14 cellular contexts compared by ENCODE assay signal in genomic region chr5:39422036-39422606, GRCh38. TPM values are rescaled to one million over a fixed set of nuclear protein-coding genes. Genes with fewer than 3 reads are reported as not detected.
DNase-seq lines count a peak whose midpoint lies in the region; ATAC-seq and TF ChIP-seq lines count a peak whose summit lies in the region.
"Had no signal": no experiment of that assay in that cellular context is flagged by ENCODE, and none has a peak within 500 bp of the region (broad histone marks: within the 10 kb centered on the region; RNA-seq: fewer than 3 reads in every experiment).

No MANE protein-coding gene starts in this region.

- H3K36me3 ChIP-seq in HCT116 (ENCODE audit: control insufficient read depth in 1 of 2, insufficient read depth in 2 of 2, low read length in 2 of 2), result no peaks in the 10 kb centered on the region
- H3K36me3 ChIP-seq in left lung, result no peaks in the 10 kb centered on the region
- no peaks in the 10 kb centered on the region for H3K36me3 ChIP-seq in smooth muscle cell (ENCODE audit: low read depth)

- H3K4me3 ChIP-seq in HCT116 (replicated peaks in 1 of 2; ENCODE audit: low read depth in 1 of 2, low read length in 2 of 2), result no peak overlapping the region
- H3K4me3 ChIP-seq in left lung, result peak overlapping the region; percentile 53 to 55
- H3K4me3 ChIP-seq in smooth muscle cell, result peak overlapping the region; percentile 75

- WGBS in smooth muscle cell (ENCODE audit: low lambda C conversion rate), result 85% methylated on average over 3 of the region's 3 CpGs

- peak overlapping the region in 3 of 5 experiments; percentile 88 to 96 (median 96) for H3K4me3 Mint-ChIP-seq in brain
- no peak overlapping the region for H3K4me3 Mint-ChIP-seq in activated CD4-positive, alpha-beta T cell treated with anti-CD3 and anti-CD28 coated beads for 36 hours
- H3K4me3 Mint-ChIP-seq: activated B cell treated with CpG ODN at 0.5 μM for 24 hours had no signal

- no peaks in the 10 kb centered on the region for H3K9me3 Mint-ChIP-seq in brain
- no peaks in the 10 kb centered on the region for H3K9me3 Mint-ChIP-seq in activated naive CD4-positive, alpha-beta T cell treated with anti-CD3 and anti-CD28 coated beads, Interleukin-2, amount 50 U/mL, for 72 hours
- no peaks in the 10 kb centered on the region for H3K9me3 Mint-ChIP-seq in activated CD4-positive, alpha-beta T cell treated with anti-CD3 and anti-CD28 coated beads for 36 hours (ENCODE audit: low read depth)
- H3K9me3 Mint-ChIP-seq: activated B cell treated with CpG ODN at 0.5 μM for 24 hours had no signal

- no peaks in the 10 kb centered on the region for H3K79me2 ChIP-seq in HCT116 (ENCODE audit: insufficient read depth, low read length)
- H3K79me2 ChIP-seq in smooth muscle cell (ENCODE audit: low read depth), result peaks cover 65% of the 10 kb centered on the region

- H3K36me3 Mint-ChIP-seq in brain, result no peaks in the 10 kb centered on the region
- no peaks in the 10 kb centered on the region for H3K36me3 Mint-ChIP-seq in activated naive CD4-positive, alpha-beta T cell treated with anti-CD3 and anti-CD28 coated beads, Interleukin-2, amount 50 U/mL, for 72 hours
- H3K36me3 Mint-ChIP-seq in activated CD4-positive, alpha-beta T cell treated with anti-CD3 and anti-CD28 coated beads for 36 hours (ENCODE audit: low read depth), result no peaks in the 10 kb centered on the region

- no peak overlapping the region for H3K27ac ChIP-seq in HCT116 (ENCODE audit: low read depth, low read length)
- peak overlapping the region; percentile 87 to 90 for H3K27ac ChIP-seq in left lung
- peak overlapping the region; percentile 87 for H3K27ac ChIP-seq in smooth muscle cell (ENCODE audit: low read depth)

- no peaks in the 10 kb centered on the region for H3K9me2 ChIP-seq in HCT116 (ENCODE audit: insufficient read depth)

- H3K9me3 ChIP-seq in HCT116 (ENCODE audit: control insufficient read depth in 1 of 2, insufficient read depth in 1 of 2, low read depth in 1 of 2, low read length in 2 of 2), result no peaks in the 10 kb centered on the region
- no peaks in the 10 kb centered on the region for H3K9me3 ChIP-seq in left lung
- H3K9me3 ChIP-seq in smooth muscle cell (replicated peaks; ENCODE audit: low read depth), result no peaks in the 10 kb centered on the region

- RAD21 ChIA-PET in HCT116 (lab: Charles Lee; ENCODE audit: low non-redundant PET in 1 of 2, low total read pairs in 2 of 2, uncharacterized antibody in 2 of 2, unreplicated experiment in 2 of 2), result no interaction called here

- H3K27ac Mint-ChIP-seq in brain, result peak overlapping the region in 2 of 5 experiments; percentile 59 to 68
- no peak overlapping the region for H3K27ac Mint-ChIP-seq in activated naive CD4-positive, alpha-beta T cell treated with anti-CD3 and anti-CD28 coated beads, Interleukin-2, amount 50 U/mL, for 72 hours
- H3K27ac Mint-ChIP-seq in activated CD4-positive, alpha-beta T cell treated with anti-CD3 and anti-CD28 coated beads for 36 hours, result no peak overlapping the region
- H3K27ac Mint-ChIP-seq: activated B cell treated with CpG ODN at 0.5 μM for 24 hours had no signal

- TF ChIP-seq RAD21 in HCT116 (IDR thresholded peaks at IDR 0.05; ENCODE audit: low read depth), result no peak

- TF ChIP-seq POLR2A in HCT116 (IDR thresholded peaks at IDR 0.05; ENCODE audit: borderline replicate concordance, extremely low read depth, insufficient read depth, insufficient read length), result no peak

- H3K27me3 Mint-ChIP-seq in brain, result peaks cover 50% of the 10 kb centered on the region
- peaks cover 31% of the 10 kb centered on the region for H3K27me3 Mint-ChIP-seq in activated CD4-positive, alpha-beta T cell treated with anti-CD3 and anti-CD28 coated beads for 36 hours

- H4K20me1 ChIP-seq in HCT116 (ENCODE audit: insufficient read depth), result no peaks in the 10 kb centered on the region
- peaks cover 62% of the 10 kb centered on the region for H4K20me1 ChIP-seq in smooth muscle cell (ENCODE audit: low read depth)

- H3K4me2 ChIP-seq in HCT116 (ENCODE audit: low read length) (no peak overlapping the region), smooth muscle cell (peak overlapping the region; percentile 84)

- DNase-seq in HCT116 (ENCODE audit: low read depth, low spot score), result no peak
- no peak for DNase-seq in left lung
- no peak for DNase-seq in smooth muscle cell (lab: John Stamatoyannopoulos, UW; ENCODE audit: unreplicated experiment)
- no peak for DNase-seq in hypothalamus (lab: John Stamatoyannopoulos, UW)
- DNase-seq in activated naive CD4-positive, alpha-beta T cell treated with anti-CD3 and anti-CD28 coated beads, Interleukin-2, amount 50 U/mL, for 72 hours (ENCODE audit: low spot score in 2 of 2), result no peak
- no peak for DNase-seq in NCI-H524 treated with DMSO at 0.1 percent for 48 hours (lab: John Stamatoyannopoulos, UW)
- DNase-seq in activated CD4-positive, alpha-beta T cell treated with anti-CD3 and anti-CD28 coated beads for 36 hours, result no peak
- DNase-seq: activated B cell treated with CpG ODN at 0.5 μM for 24 hours; DMS79; effector memory CD4-positive, alpha-beta T cell; islet precursor cell; NCI-H2171 had no signal

- POLR2A ChIA-PET in HCT116 (lab: Charles Lee), result no interaction called here
- POLR2A ChIA-PET in activated CD4-positive, alpha-beta T cell treated with anti-CD3 and anti-CD28 coated beads for 36 hours (lab: Charles Lee), result no interaction called here

- H3K4me1 ChIP-seq in HCT116 (ENCODE audit: control insufficient read depth in 1 of 2, insufficient read depth in 2 of 2, low read length in 2 of 2) (peaks cover 11 to 12% of the 10 kb centered on the region in 2 experiments), left lung (peaks cover 23 to 62% of the 10 kb centered on the region in 2 donors), smooth muscle cell (ENCODE audit: low read depth) (peaks cover 39% of the 10 kb centered on the region)

- H3K27me3 ChIP-seq in HCT116 (ENCODE audit: insufficient read depth, low read length), result no peaks in the 10 kb centered on the region
- peaks cover 0 to 10% of the 10 kb centered on the region in 2 donors for H3K27me3 ChIP-seq in left lung
- no peaks in the 10 kb centered on the region for H3K27me3 ChIP-seq in smooth muscle cell (ENCODE audit: low read depth)

- TSS peak; percentile 7 for BruUV-seq in HCT116 (replicated peaks; lab: Mats Ljungman, UMichigan)

- H3F3A ChIP-seq in smooth muscle cell (ENCODE audit: low read depth), result peaks cover 30% of the 10 kb centered on the region

- H2AFZ ChIP-seq in HCT116 (ENCODE audit: low read depth, low read length, poor library complexity, severe bottlenecking), result no peak overlapping the region
- no peak overlapping the region for H2AFZ ChIP-seq in smooth muscle cell (ENCODE audit: low read depth)

- intact Hi-C loops in HCT116 (cut with micrococcal nuclease), result loop anchor here (5.0 kb wide), 1 partner anchor 125 kb away; no protein-coding TSS in a partner anchor
- intact Hi-C loops in left lung (cut with DNase I), result loop anchor here in 1 of 2 donors (10.0 kb wide), 1 partner anchor 83 kb away; no protein-coding TSS in a partner anchor
- intact Hi-C loops in activated CD4-positive, alpha-beta T cell treated with anti-CD3 and anti-CD28 coated beads for 36 hours (cut with DNase I, micrococcal nuclease), result no loop called here

- no peak overlapping the region for H3K9ac ChIP-seq in HCT116 (ENCODE audit: low read length)
- H3K9ac ChIP-seq in smooth muscle cell (ENCODE audit: low read depth), result no peak overlapping the region

- CTCF ChIA-PET in HCT116 (lab: Charles Lee), result no interaction called here
- CTCF ChIA-PET in activated CD4-positive, alpha-beta T cell treated with anti-CD3 and anti-CD28 coated beads for 36 hours (lab: Charles Lee), result no interaction called here

- no peak for TF ChIP-seq CTCF in HCT116 (IDR thresholded peaks at IDR 0.05 in 2 of 3, conservative IDR thresholded peaks at IDR 0.05 in 1 of 3; ENCODE audit: borderline replicate concordance in 1 of 3, insufficient read depth in 1 of 3, low read depth in 2 of 3, low read length in 2 of 3)
- no peak for TF ChIP-seq CTCF in brain (conservative IDR thresholded peaks at IDR 0.05)
- no peak for TF ChIP-seq CTCF in left lung (IDR thresholded peaks at IDR 0.05)
- no peak for TF ChIP-seq CTCF in smooth muscle cell (IDR thresholded peaks at IDR 0.05; ENCODE audit: borderline replicate concordance, insufficient read depth, poor library complexity, severe bottlenecking)

- peaks cover 53% of the 10 kb centered on the region for H3K4me1 Mint-ChIP-seq in brain
- no peaks in the 10 kb centered on the region for H3K4me1 Mint-ChIP-seq in activated CD4-positive, alpha-beta T cell treated with anti-CD3 and anti-CD28 coated beads for 36 hours

- ATAC-seq in HCT116, result no peak
- no peak for ATAC-seq in left lung
- ATAC-seq in activated naive CD4-positive, alpha-beta T cell treated with anti-CD3 and anti-CD28 coated beads, Interleukin-2, amount 50 U/mL, for 72 hours, result no peak
- no peak for ATAC-seq in activated CD4-positive, alpha-beta T cell treated with anti-CD3 and anti-CD28 coated beads for 36 hours

TF ChIP-seq in HCT116, 20 proteins besides CTCF, POLR2A, EP300 and RAD21 (continues in another document):
- TF ChIP-seq, protein P1, sequence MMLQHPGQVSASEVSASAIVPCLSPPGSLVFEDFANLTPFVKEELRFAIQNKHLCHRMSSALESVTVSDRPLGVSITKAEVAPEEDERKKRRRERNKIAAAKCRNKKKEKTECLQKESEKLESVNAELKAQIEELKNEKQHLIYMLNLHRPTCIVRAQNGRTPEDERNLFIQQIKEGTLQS (IDR thresholded peaks at IDR 0.05), result no peak
- TF ChIP-seq EZH2 (IDR thresholded peaks at IDR 0.05) (no peak), ELF1 (IDR thresholded peaks at IDR 0.05; ENCODE audit: borderline replicate concordance, low read depth) (no peak), CEBPB (IDR thresholded peaks at IDR 0.05; ENCODE audit: low read depth) (no peak), YY1 (IDR thresholded peaks at IDR 0.05; ENCODE audit: extremely low read depth, insufficient replicate concordance, low read depth, low read length) (no peak)

RNA-seq across cellular contexts. Expression of gene DAB2, which starts 2.7 kb away (rescaled TPM):
- total RNA-seq in HCT116 (2021; ENCODE audit: unreplicated experiment) (5.5 TPM), left lung (100 to 1,000 TPM; 159 to 162 TPM), smooth muscle cell (95.0 and 105 TPM in 2 replicates)
- 1.8 and 2.7 TPM in 2 replicates for polyA plus RNA-seq in HCT116 (2012)
- polyA plus RNA-seq in brain (ENCODE audit: insufficient read depth, low read depth, low replicate concordance) (4.5 TPM), smooth muscle cell (81.4 and 87.2 TPM in 2 replicates)
- total RNA-seq in activated naive CD4-positive, alpha-beta T cell treated with anti-CD3 and anti-CD28 coated beads, Interleukin-2, amount 50 U/mL, for 72 hours, result under 1 TPM in 1 of 2 donors, not detected in 1; 0.50 TPM
- under 1 TPM; 0.05 to 0.26 TPM for total RNA-seq in activated CD4-positive, alpha-beta T cell treated with anti-CD3 and anti-CD28 coated beads for 36 hours
- total RNA-seq: activated B cell treated with CpG ODN at 0.5 μM for 24 hours had no signal

RNA-seq across cellular contexts. Expression of gene C9, which starts 57.8 kb away (rescaled TPM):
- 0.34 TPM for total RNA-seq in HCT116 (2021; ENCODE audit: unreplicated experiment)
- polyA plus RNA-seq in HCT116 (2012), result not detected in 2 replicates
- not detected for polyA plus RNA-seq in brain (ENCODE audit: insufficient read depth, low read depth, low replicate concordance)
- total RNA-seq in left lung, result under 1 TPM in 1 of 2 donors, not detected in 1; 0.58 TPM
- total RNA-seq in smooth muscle cell, result not detected in 2 replicates
- polyA plus RNA-seq in smooth muscle cell, result not detected in 2 replicates
- total RNA-seq in activated naive CD4-positive, alpha-beta T cell treated with anti-CD3 and anti-CD28 coated beads, Interleukin-2, amount 50 U/mL, for 72 hours, result not detected
- total RNA-seq in activated CD4-positive, alpha-beta T cell treated with anti-CD3 and anti-CD28 coated beads for 36 hours, result not detected
- total RNA-seq: activated B cell treated with CpG ODN at 0.5 μM for 24 hours, RPMI7951 had no signal

Comparison
In these comparisons a context has a peak if more than half of its experiments do, and no peak if none do; other contexts are left out.
1. H3K4me3 ChIP-seq: peak in left lung (2 of 2) and smooth muscle cell (single experiment); none in HCT116 (0 of 2).
2. RNA of gene DAB2, which starts 2.7 kb away (total RNA-seq): 159 to 162 TPM in left lung and 95.0 to 105 TPM in smooth muscle cell; 5.5 TPM in HCT116 (single experiment), 0.50 TPM in activated naive CD4-positive, alpha-beta T cell treated with anti-CD3 and anti-CD28 coated beads, Interleukin-2, amount 50 U/mL, for 72 hours and 0.05 to 0.26 TPM in activated CD4-positive, alpha-beta T cell treated with anti-CD3 and anti-CD28 coated beads for 36 hours; every median in the first group is over 10 times any median in the second.